Comparison of ENCODE assay signal across 9 cellular contexts in genomic region chr12:17151917-17152316, GRCh38.
"Had no signal": no experiment of that assay in that cellular context is flagged by ENCODE, and none has a peak within 500 bp of the region (broad histone marks: within the 10 kb centered on the region; RNA-seq: fewer than 3 reads in every experiment).

No MANE protein-coding gene starts in this region.

- H3K36me3 ChIP-seq: HAP-1 had no signal

- H3K9ac ChIP-seq: GM23248 had no signal

- H3K4me3 ChIP-seq: GM23248, HAP-1, K562 had no signal

- H3K27ac Mint-ChIP-seq: HFFc6 had no signal

- DNase-seq: GM23248, GOT3, H7, HFFc6, IMR-90 had no signal

- H3K4me1 ChIP-seq: HAP-1 had no signal

- H3K27ac ChIP-seq: GM23248, HL-60 had no signal

- H3K4me3 Mint-ChIP-seq: HFFc6 had no signal

- ATAC-seq: HCT116, K562 had no signal
